Comparison of ENCODE assay signal across 8 cellular contexts in genomic region chr16:53094013-53094630, GRCh38. TPM values are rescaled to one million over a fixed set of nuclear protein-coding genes. Genes with fewer than 3 reads are reported as not detected.
DNase-seq lines count a peak whose midpoint lies in the region; ATAC-seq, FAIRE-seq and TF ChIP-seq lines count a peak whose summit lies in the region.

No MANE protein-coding gene starts in this region.

- H3K9me1 ChIP-seq in keratinocyte (ENCODE audit: control insufficient read depth, extremely low read depth, insufficient read depth, low read length) = no peaks in the 10 kb centered on the region

- POLR2A ChIA-PET in activated CD8-positive, alpha-beta T cell treated with anti-CD3 and anti-CD28 coated beads, Interleukin-2, amount 10 ng/mL, durations not matched to agents 7 days and 5 days (lab: Charles Lee) = no interaction called here

- H3K4me2 ChIP-seq in keratinocyte (ENCODE audit: control insufficient read depth, extremely low read depth, insufficient read depth, low read depth, low read length) = peak overlapping the region; percentile 62

- peaks cover 4% of the 10 kb centered on the region for H3K36me3 Mint-ChIP-seq in activated CD8-positive, alpha-beta T cell treated with anti-CD3 and anti-CD28 coated beads, Interleukin-2, amount 10 ng/mL, durations not matched to agents 7 days and 5 days (ENCODE audit: low read depth)

- H3K27ac ChIP-seq in keratinocyte (ENCODE audit: control insufficient read depth, insufficient read depth, low read length) = peak overlapping the region; percentile 37
- peak overlapping the region in 3 of 4 donors; percentile 64 to 93 (median 72) for H3K27ac ChIP-seq in tibial nerve

- CTCF ChIA-PET in activated CD8-positive, alpha-beta T cell treated with anti-CD3 and anti-CD28 coated beads, Interleukin-2, amount 10 ng/mL, durations not matched to agents 7 days and 5 days (lab: Charles Lee) = no interaction called here

- WGBS in tibial nerve, 2 donors = 70 to 75% methylated on average over 8 of the region's 10 CpGs

- H3K27me3 ChIP-seq in keratinocyte (ENCODE audit: control insufficient read depth, extremely low read depth, insufficient read depth, low read length) (no peaks in the 10 kb centered on the region), tibial nerve (no peaks in the 10 kb centered on the region)

- peak; percentile 16 for DNase-seq in DMS79 treated with DMSO at 0.1 percent for 48 hours (lab: John Stamatoyannopoulos, UW)
- DNase-seq in DMS79 (lab: John Stamatoyannopoulos, UW) = no peak
- peak; percentile 62 for DNase-seq in H54 (ENCODE audit: insufficient read length, low spot score)
- peak; percentile 90 for DNase-seq in MV-4-11 (lab: John Stamatoyannopoulos, UW)
- DNase-seq in activated CD8-positive, alpha-beta T cell treated with anti-CD3 and anti-CD28 coated beads, Interleukin-2, amount 10 ng/mL, durations not matched to agents 7 days and 5 days = peak; percentile 28
- DNase-seq in keratinocyte (ENCODE audit: low read depth, low spot score) = no peak
- DNase-seq in tibial nerve (ENCODE audit: low spot score in 2 of 2) = peak in 1 of 2 donors; percentile 22

- H2AFZ ChIP-seq in keratinocyte (ENCODE audit: control insufficient read depth, low read length) = peak overlapping the region; percentile 20

- H3K36me3 ChIP-seq in keratinocyte (ENCODE audit: control insufficient read depth in 2 of 2, extremely low read depth in 1 of 2, insufficient read depth in 2 of 2, low read length in 2 of 2) = no peaks in the 10 kb centered on the region
- no peaks in the 10 kb centered on the region for H3K36me3 ChIP-seq in tibial nerve

- FAIRE-seq in H54 (lab: Jason Lieb, UNC) = peak; percentile 85
- FAIRE-seq in keratinocyte (lab: Jason Lieb, UNC) = no peak

- H3K9me3 Mint-ChIP-seq in activated CD8-positive, alpha-beta T cell treated with anti-CD3 and anti-CD28 coated beads, Interleukin-2, amount 10 ng/mL, durations not matched to agents 7 days and 5 days (ENCODE audit: insufficient read depth) = no peaks in the 10 kb centered on the region

- no peaks in the 10 kb centered on the region for H4K20me1 ChIP-seq in keratinocyte (ENCODE audit: control insufficient read depth, extremely low read depth, insufficient read depth, low read length)

- H3K9me3 ChIP-seq in keratinocyte (ENCODE audit: control insufficient read depth, low read depth, low read length) = no peaks in the 10 kb centered on the region
- H3K9me3 ChIP-seq in tibial nerve = no peaks in the 10 kb centered on the region

- dilution Hi-C loops in keratinocyte (cut with MboI; ENCODE audit: extremely low pct_ligation_motif_present, low sequenced_read_pairs) = no loop called here

- peak overlapping the region; percentile 58 for H3K27ac Mint-ChIP-seq in activated CD8-positive, alpha-beta T cell treated with anti-CD3 and anti-CD28 coated beads, Interleukin-2, amount 10 ng/mL, durations not matched to agents 7 days and 5 days

- TF ChIP-seq CTCF in keratinocyte (optimal IDR thresholded peaks at IDR 0.05 in 1 of 3, IDR thresholded peaks at IDR 0.05 in 1 of 3, conservative IDR thresholded peaks at IDR 0.05 in 1 of 3; ENCODE audit: extremely low read depth in 1 of 3, insufficient read depth in 2 of 3, low read length in 3 of 3) = no peak
- no peak for TF ChIP-seq CTCF in tibial nerve (IDR thresholded peaks at IDR 0.05)

- H3K79me2 ChIP-seq in keratinocyte (ENCODE audit: control insufficient read depth, insufficient read depth, low read length) = peaks cover 30% of the 10 kb centered on the region

- TF ChIP-seq EP300 in tibial nerve (IDR thresholded peaks at IDR 0.05) = no peak

- H3K4me3 Mint-ChIP-seq in activated CD8-positive, alpha-beta T cell treated with anti-CD3 and anti-CD28 coated beads, Interleukin-2, amount 10 ng/mL, durations not matched to agents 7 days and 5 days = no peak overlapping the region

- H3K4me3 ChIP-seq in keratinocyte (ENCODE audit: control insufficient read depth in 2 of 3, extremely low read depth in 1 of 3, insufficient read depth in 2 of 3, low read depth in 1 of 3, low read length in 3 of 3) (no peak overlapping the region), tibial nerve (no peak overlapping the region)

- H3K9ac ChIP-seq in keratinocyte (ENCODE audit: control insufficient read depth, extremely low read depth, insufficient read depth, low read length) = peak overlapping the region; percentile 47

- peak; percentile 48 for ATAC-seq in activated CD8-positive, alpha-beta T cell treated with anti-CD3 and anti-CD28 coated beads, Interleukin-2, amount 10 ng/mL, durations not matched to agents 7 days and 5 days
- ATAC-seq in HG03439 (IDR thresholded peaks at IDR 0.05; ENCODE audit: unreplicated experiment) = no peak

- H3K4me1 ChIP-seq in keratinocyte (ENCODE audit: control insufficient read depth, extremely low read depth, insufficient read depth, low read length) (peaks cover 55% of the 10 kb centered on the region), tibial nerve (peaks cover 7 to 85% (median 65%) of the 10 kb centered on the region in 4 donors)

- H3K4me1 Mint-ChIP-seq in activated CD8-positive, alpha-beta T cell treated with anti-CD3 and anti-CD28 coated beads, Interleukin-2, amount 10 ng/mL, durations not matched to agents 7 days and 5 days (ENCODE audit: low read depth) = peaks cover 55% of the 10 kb centered on the region

- H3K27me3 Mint-ChIP-seq in activated CD8-positive, alpha-beta T cell treated with anti-CD3 and anti-CD28 coated beads, Interleukin-2, amount 10 ng/mL, durations not matched to agents 7 days and 5 days (ENCODE audit: low read depth) = no peaks in the 10 kb centered on the region

- TF ChIP-seq POLR2A in H54 (IDR thresholded peaks at IDR 0.05; ENCODE audit: low read depth, low read length) (no peak), tibial nerve (IDR thresholded peaks at IDR 0.05) (no peak)

RNA-seq across cellular contexts. Expression of gene CHD9, which starts 39.3 kb away (rescaled TPM):
- 10 to 100 TPM; 23.5 to 32.1 TPM for total RNA-seq in activated CD8-positive, alpha-beta T cell treated with anti-CD3 and anti-CD28 coated beads, Interleukin-2, amount 10 ng/mL, durations not matched to agents 7 days and 5 days
- polyA plus RNA-seq in keratinocyte = 18.5 to 32.8 TPM (median 24.7 TPM) in 3 replicates
- polyA plus RNA-seq in keratinocyte (2011; ENCODE audit: low read depth) = 66.4 TPM
- polyA plus RNA-seq in keratinocyte (2011; cell fraction: cytosol; rRNA removed) = 7.3 and 17.0 TPM in 2 replicates
- 40.9 and 55.0 TPM in 2 replicates for polyA plus RNA-seq in keratinocyte (2011; cell fraction: nucleus; rRNA removed)
- 13.0 and 14.7 TPM in 2 replicates for polyA plus RNA-seq in keratinocyte (2012; ENCODE audit: low replicate concordance)
- polyA minus RNA-seq in keratinocyte = 10.3 to 146 TPM (median 105 TPM) in 3 replicates
- polyA minus RNA-seq in keratinocyte (2011; cell fraction: cytosol; rRNA and poly(A)+ RNA removed) = 11.5 TPM
- polyA minus RNA-seq in keratinocyte (2011; cell fraction: nucleus; rRNA and poly(A)+ RNA removed) = 64.3 and 116 TPM in 2 replicates
- total RNA-seq in tibial nerve = 100 to 1,000 TPM in 1 of 4 donors, 10 to 100 TPM in 3; 82.2 to 114 (median 91.3) TPM

RNA-seq across cellular contexts. Expression of gene CHD9NB, which starts 41.4 kb away (rescaled TPM):
- total RNA-seq in activated CD8-positive, alpha-beta T cell treated with anti-CD3 and anti-CD28 coated beads, Interleukin-2, amount 10 ng/mL, durations not matched to agents 7 days and 5 days = under 1 TPM; 0.23 to 0.26 TPM
- 0.53 to 0.89 TPM (median 0.64 TPM) in 3 replicates for polyA plus RNA-seq in keratinocyte
- 0.21 TPM for polyA plus RNA-seq in keratinocyte (2011; ENCODE audit: low read depth)
- 0.75 and 0.82 TPM in 2 replicates for polyA plus RNA-seq in keratinocyte (2011; cell fraction: cytosol; rRNA removed)
- 2.1 TPM in 2 replicates for polyA plus RNA-seq in keratinocyte (2011; cell fraction: nucleus; rRNA removed)
- polyA plus RNA-seq in keratinocyte (2012; ENCODE audit: low replicate concordance) = 0.79 and 1.3 TPM in 2 replicates
- polyA minus RNA-seq in keratinocyte = 0.73 to 1.8 TPM (median 1.1 TPM) in 3 replicates
- polyA minus RNA-seq in keratinocyte (2011; cell fraction: cytosol; rRNA and poly(A)+ RNA removed) = not detected
- polyA minus RNA-seq in keratinocyte (2011; cell fraction: nucleus; rRNA and poly(A)+ RNA removed) = 0.74 and 1.6 TPM in 2 replicates
- 10 to 100 TPM in 2 of 4 donors, 1 to 10 TPM in 2; 5.1 to 16.4 (median 9.3) TPM for total RNA-seq in tibial nerve

Comparison
In these comparisons a context has a peak if more than half of its experiments do, and no peak if none do; other contexts are left out.
1. DNase-seq: peak in DMS79 treated with DMSO at 0.1 percent for 48 hours (single experiment), H54 (single experiment), MV-4-11 (single experiment) and activated CD8-positive, alpha-beta T cell treated with anti-CD3 and anti-CD28 coated beads, Interleukin-2, amount 10 ng/mL, durations not matched to agents 7 days and 5 days (single experiment); none in DMS79 (single experiment) and keratinocyte (single experiment).
2. RNA of gene CHD9NB, which starts 41.4 kb away (total RNA-seq): 5.1 to 16.4 TPM in tibial nerve; 0.23 to 0.26 TPM in activated CD8-positive, alpha-beta T cell treated with anti-CD3 and anti-CD28 coated beads, Interleukin-2, amount 10 ng/mL, durations not matched to agents 7 days and 5 days; every median in the first group is over 4 times any median in the second.